Comparison of ENCODE assay signal across 24 cellular contexts in genomic region chr11:43074810-43075209, GRCh38.
"Had no signal": no experiment of that assay in that cellular context is flagged by ENCODE, and none has a peak within 500 bp of the region (broad histone marks: within the 10 kb centered on the region; RNA-seq: fewer than 3 reads in every experiment).

No MANE protein-coding gene starts in this region.

- FAIRE-seq: pancreas, small intestine had no signal

- ATAC-seq: naive thymus-derived CD8-positive, alpha-beta T cell; natural killer cell treated with Interleukin-12 subunit alpha and Interleukin-12 subunit beta and Interleukin-15 and Interleukin-18, amount 100 ng/mL, for 72 hours; psoas muscle; right cardiac atrium; right lobe of liver; stimulated activated effector memory CD8-positive, alpha-beta T cell treated with anti-CD3 and anti-CD28 coated beads, Interleukin-12 subunit alpha, Interleukin-12 subunit beta, amount 100 ng/mL, for 72 hours; stimulated activated naive B cell treated with anti-CD40 and anti-IgM and Interleukin-4, amounts not matched to agents 10 μg/mL and 1 μg/mL and 100 μg/mL, for 72 hours; upper lobe of right lung had no signal

- H3K9me3 ChIP-seq: neutrophil, pancreas, psoas muscle, right lobe of liver, sigmoid colon, stomach, thoracic aorta, tibial artery, transverse colon, upper lobe of right lung, uterus had no signal

- H3K4me1 ChIP-seq: pancreas, psoas muscle, right lobe of liver, sigmoid colon, stomach, tibial artery, upper lobe of right lung, uterus had no signal

- DNase-seq: naive thymus-derived CD8-positive, alpha-beta T cell; nephron progenitor cell; nucleus accumbens; pancreas; psoas muscle; right cardiac atrium; right lobe of liver; sigmoid colon; small intestine; stimulated activated CD4-positive, alpha-beta T cell treated with anti-CD3 and anti-CD28 coated beads, Interleukin-15, amount 100 ng/mL, for 24 hours; stimulated activated CD4-positive, alpha-beta T cell treated with anti-CD3 and anti-CD28 coated beads, Interleukin-2, amount 100 ng/mL, for 24 hours; stimulated activated CD4-positive, alpha-beta T cell treated with anti-CD3 and anti-CD28 coated beads, Interleukin-2, amount 100 ng/mL, for 48 hours; stimulated activated CD4-positive, alpha-beta T cell treated with anti-CD3 and anti-CD28 coated beads, Interleukin-4, amount 100 ng/mL, for 24 hours; stimulated activated naive B cell treated with anti-CD40 and anti-IgM and Interleukin-4, amounts not matched to agents 10 μg/mL and 1 μg/mL and 100 μg/mL, for 72 hours; stimulated activated naive CD4-positive, alpha-beta T cell treated with Interleukin-2 at 50 U/mL for 16 hours; stomach; tibial artery; transverse colon; upper lobe of right lung; uterus had no signal

- H3K36me3 ChIP-seq: neutrophil, pancreas, right lobe of liver, sigmoid colon, stomach, thoracic aorta, tibial artery, transverse colon, upper lobe of right lung, uterus had no signal

- H3K4me3 ChIP-seq: pancreas, psoas muscle, right lobe of liver, sigmoid colon, stomach, thoracic aorta, tibial artery, transverse colon, upper lobe of right lung, uterus had no signal

- H3K27ac ChIP-seq: neutrophil, pancreas, psoas muscle, right lobe of liver, sigmoid colon, stomach, thoracic aorta, tibial artery, transverse colon, upper lobe of right lung, uterus had no signal

- H3K27me3 ChIP-seq: neutrophil, pancreas, right lobe of liver, sigmoid colon, stomach, tibial artery, transverse colon, upper lobe of right lung, uterus had no signal
